9 cellular contexts compared by ENCODE assay signal in genomic region chr3:138188013-138188352, GRCh38. TPM values are rescaled to one million over a fixed set of nuclear protein-coding genes. Genes with fewer than 3 reads are reported as not detected.
DNase-seq lines count a peak whose midpoint lies in the region; ATAC-seq and TF ChIP-seq lines count a peak whose summit lies in the region.
"Had no signal": no experiment of that assay in that cellular context is flagged by ENCODE, and none has a peak within 500 bp of the region (broad histone marks: within the 10 kb centered on the region; RNA-seq: fewer than 3 reads in every experiment).

No MANE protein-coding gene starts in this region.

- H4K20me1 ChIP-seq in DOHH2 (ENCODE audit: control insufficient read depth, insufficient read depth, low read depth, low read length), result 0 out of 2 replicates have a peak, but pooled peaks cover 4% of the 10 kb centered on the region

- H3K79me2 ChIP-seq in DOHH2 (ENCODE audit: control insufficient read depth, low read length), result peaks cover 56% of the 10 kb centered on the region

- H3F3A ChIP-seq in DOHH2 (ENCODE audit: control insufficient read depth, insufficient read depth), result no peaks in the 10 kb centered on the region; the same call in 1 of the 2 replicates

- peaks cover 14% of the 10 kb centered on the region for H3K36me3 Mint-ChIP-seq in activated CD8-positive, alpha-beta T cell treated with anti-CD3 and anti-CD28 coated beads, Interleukin-2, amount 10 ng/mL, durations not matched to agents 7 days and 5 days (ENCODE audit: low read depth)

- H3K4me3 ChIP-seq in DOHH2 (ENCODE audit: low read length) (peak overlapping the region; percentile 91), heart right ventricle (peak overlapping the region; percentile 78 to 99 (median 88)), skeletal muscle cell (ENCODE audit: low read depth, low read length) (peak overlapping the region; percentile 80)

- intact Hi-C loops in heart right ventricle (cut with DNase I), result no loop called here

- H3K4me2 ChIP-seq in DOHH2 (ENCODE audit: low read length), result peak overlapping the region; percentile 69

- peak overlapping the region; percentile 94 for H3K4me3 Mint-ChIP-seq in activated CD8-positive, alpha-beta T cell treated with anti-CD3 and anti-CD28 coated beads, Interleukin-2, amount 10 ng/mL, durations not matched to agents 7 days and 5 days

- H3K36me3 ChIP-seq in DOHH2 (ENCODE audit: control insufficient read depth, low read length) (peaks cover 24% of the 10 kb centered on the region), heart right ventricle (peaks cover 0 to 38% (median 0%) of the 10 kb centered on the region in 9 donors)

- no peak for TF ChIP-seq CTCF in DOHH2 (IDR thresholded peaks at IDR 0.05; ENCODE audit: low read depth, low read length, poor library complexity, severe bottlenecking)
- no peak for TF ChIP-seq CTCF in heart right ventricle (IDR thresholded peaks at IDR 0.05)

- H3K4me1 Mint-ChIP-seq in activated CD8-positive, alpha-beta T cell treated with anti-CD3 and anti-CD28 coated beads, Interleukin-2, amount 10 ng/mL, durations not matched to agents 7 days and 5 days (ENCODE audit: low read depth), result peaks cover 34% of the 10 kb centered on the region

- no peak for ATAC-seq in activated CD8-positive, alpha-beta T cell treated with anti-CD3 and anti-CD28 coated beads, Interleukin-2, amount 10 ng/mL, durations not matched to agents 7 days and 5 days
- ATAC-seq in heart right ventricle (peak in 6 of 8 donors; percentile 5 to 65 (median 42)), HG02678 (IDR thresholded peaks at IDR 0.05; ENCODE audit: unreplicated experiment) (no peak)

- peaks cover 16% of the 10 kb centered on the region for H3K27me3 ChIP-seq in DOHH2 (ENCODE audit: control insufficient read depth, low read length)
- H3K27me3 ChIP-seq in heart right ventricle, result peaks cover 0 to 12% (median 0%) of the 10 kb centered on the region in 7 donors

- no peaks in the 10 kb centered on the region for H3K9me2 ChIP-seq in DOHH2 (replicated peaks; ENCODE audit: control insufficient read depth, low read length)

- H3K27ac Mint-ChIP-seq in activated CD8-positive, alpha-beta T cell treated with anti-CD3 and anti-CD28 coated beads, Interleukin-2, amount 10 ng/mL, durations not matched to agents 7 days and 5 days, result peak overlapping the region; percentile 96

- H3K9me3 ChIP-seq in DOHH2 (ENCODE audit: control insufficient read depth, insufficient read depth, low read length), result no peaks in the 10 kb centered on the region
- H3K9me3 ChIP-seq in heart right ventricle, result no peaks in the 10 kb centered on the region

- POLR2A ChIA-PET in activated CD8-positive, alpha-beta T cell treated with anti-CD3 and anti-CD28 coated beads, Interleukin-2, amount 10 ng/mL, durations not matched to agents 7 days and 5 days (lab: Charles Lee), result interaction anchor here (0.8 to 3.1 kb wide), 4 partner anchors 14 to 122 kb away, joined by 3 to 30 read pairs (median 3); partner anchors contain the start of gene DBR1

- no peaks in the 10 kb centered on the region for H3K9me3 Mint-ChIP-seq in activated CD8-positive, alpha-beta T cell treated with anti-CD3 and anti-CD28 coated beads, Interleukin-2, amount 10 ng/mL, durations not matched to agents 7 days and 5 days (ENCODE audit: insufficient read depth)

- CTCF ChIA-PET in activated CD8-positive, alpha-beta T cell treated with anti-CD3 and anti-CD28 coated beads, Interleukin-2, amount 10 ng/mL, durations not matched to agents 7 days and 5 days (lab: Charles Lee), result interaction anchor here (1.3 to 2.7 kb wide), 2 partner anchors 9 to 14 kb away, joined by 3 to 15 read pairs; partner anchors contain the start of gene DBR1

- H3K27me3 Mint-ChIP-seq in activated CD8-positive, alpha-beta T cell treated with anti-CD3 and anti-CD28 coated beads, Interleukin-2, amount 10 ng/mL, durations not matched to agents 7 days and 5 days (ENCODE audit: low read depth), result peaks cover 3% of the 10 kb centered on the region

- DNase-seq in HPDE6-E6E7 (ENCODE audit: extremely low spot score) (peak; percentile 33), heart right ventricle (no peak), skeletal muscle cell (ENCODE audit: low read depth) (peak; percentile 70), HuH-7 (ENCODE audit: low spot score) (no peak), HuH-7.5 (ENCODE audit: low spot score) (no peak)
- no peak for DNase-seq in activated CD8-positive, alpha-beta T cell treated with anti-CD3 and anti-CD28 coated beads, Interleukin-2, amount 10 ng/mL, durations not matched to agents 7 days and 5 days

- 0% methylated on average over 11 of the region's 11 CpGs for WGBS in heart right ventricle, 2 donors

- H3K4me1 ChIP-seq in DOHH2 (ENCODE audit: control insufficient read depth, low read length) (peaks cover 26% of the 10 kb centered on the region), heart right ventricle (peaks cover 3 to 42% (median 32%) of the 10 kb centered on the region in 9 donors)

- no peak overlapping the region for H3K27ac ChIP-seq in DOHH2 (ENCODE audit: low read depth, low read length)
- H3K27ac ChIP-seq in heart right ventricle, result peak overlapping the region; percentile 77 to 99 (median 97)

RNA-seq across cellular contexts. Expression of gene ARMC8, which starts 0.9 kb away (rescaled TPM):
- 10 to 100 TPM; 50.4 to 53.2 TPM for total RNA-seq in activated CD8-positive, alpha-beta T cell treated with anti-CD3 and anti-CD28 coated beads, Interleukin-2, amount 10 ng/mL, durations not matched to agents 7 days and 5 days
- 10 to 100 TPM; 28.2 to 49.3 (median 30.1) TPM for total RNA-seq in heart right ventricle
- 10 to 100 TPM; 13.8 to 23.0 TPM for polyA plus RNA-seq in heart right ventricle

RNA-seq across cellular contexts. Expression of gene DBR1, which starts 13.3 kb away (rescaled TPM):
- total RNA-seq in activated CD8-positive, alpha-beta T cell treated with anti-CD3 and anti-CD28 coated beads, Interleukin-2, amount 10 ng/mL, durations not matched to agents 7 days and 5 days, result 10 to 100 TPM; 18.1 to 21.8 TPM
- 10 to 100 TPM in 2 of 10 donors, 1 to 10 TPM in 8; 6.4 to 10.5 (median 9.0) TPM for total RNA-seq in heart right ventricle
- 1 to 10 TPM; 3.3 to 5.5 TPM for polyA plus RNA-seq in heart right ventricle

RNA-seq across cellular contexts. Expression of gene A4GNT, which starts 55.8 kb away (rescaled TPM):
- not detected for total RNA-seq in activated CD8-positive, alpha-beta T cell treated with anti-CD3 and anti-CD28 coated beads, Interleukin-2, amount 10 ng/mL, durations not matched to agents 7 days and 5 days
- not detected for total RNA-seq in heart right ventricle
- polyA plus RNA-seq in heart right ventricle, result not detected
- total RNA-seq: subcutaneous adipose tissue had no signal

Comparison
In these comparisons a context has a peak if more than half of its experiments do, and no peak if none do; other contexts are left out.
1. DNase-seq: peak in HPDE6-E6E7 (single experiment) and skeletal muscle cell (single experiment); none in activated CD8-positive, alpha-beta T cell treated with anti-CD3 and anti-CD28 coated beads, Interleukin-2, amount 10 ng/mL, durations not matched to agents 7 days and 5 days (single experiment), heart right ventricle (0 of 2), HuH-7 (single experiment) and HuH-7.5 (single experiment).
2. ATAC-seq: peak in heart right ventricle (6 of 8); none in activated CD8-positive, alpha-beta T cell treated with anti-CD3 and anti-CD28 coated beads, Interleukin-2, amount 10 ng/mL, durations not matched to agents 7 days and 5 days (single experiment) and HG02678 (single experiment).
3. Peak in every context shown above with its lines, with median percentiles within 50 percentile points of each other: H3K4me3 ChIP-seq.